21 cellular contexts compared by ENCODE assay signal in the genomic region with DNA sequence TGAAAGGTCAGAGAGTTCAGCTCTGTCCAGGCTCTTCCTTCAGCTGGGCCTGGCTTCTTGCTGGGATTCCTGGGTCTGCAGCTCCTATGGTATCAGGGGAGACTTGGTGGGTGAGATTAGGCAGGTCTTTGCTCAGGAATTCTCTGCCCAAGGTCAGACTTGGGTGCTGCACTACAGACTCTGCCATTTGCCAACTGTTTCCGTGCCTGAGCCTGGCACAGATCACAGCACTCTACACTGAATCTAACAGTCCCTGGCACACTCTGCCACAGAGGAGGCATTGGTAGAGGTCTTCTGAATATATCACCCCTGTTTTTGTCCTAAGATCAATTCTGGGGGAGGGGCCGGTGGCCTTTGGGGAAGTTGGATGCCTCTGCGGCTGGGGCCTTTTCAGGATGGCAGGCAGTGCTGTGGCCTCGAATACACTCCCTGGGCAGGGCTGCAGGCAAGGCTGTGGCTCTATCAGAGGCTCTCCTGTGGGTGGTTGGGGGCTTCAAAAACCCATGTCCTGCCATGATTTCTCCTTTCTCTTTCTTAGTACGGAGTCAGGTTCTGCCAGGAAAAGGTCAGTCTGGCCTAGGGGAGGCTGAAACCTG.
DNase-seq lines count a peak whose midpoint lies in the region; ATAC-seq and TF ChIP-seq lines count a peak whose summit lies in the region.
"Had no signal": no experiment of that assay in that cellular context is flagged by ENCODE, and none has a peak within 500 bp of the region (broad histone marks: within the 10 kb centered on the region; RNA-seq: fewer than 3 reads in every experiment).

No MANE protein-coding gene starts in this region.

- H3K9me3 Mint-ChIP-seq in mesothelial cell of epicardium, result no peaks in the 10 kb centered on the region
- no peaks in the 10 kb centered on the region for H3K9me3 Mint-ChIP-seq in progenitor cell of endocrine pancreas (ENCODE audit: low read depth)

- H3K36me3 Mint-ChIP-seq in mesothelial cell of epicardium (peaks cover 20% of the 10 kb centered on the region), progenitor cell of endocrine pancreas (ENCODE audit: insufficient read depth) (peaks cover 13% of the 10 kb centered on the region)
- H3K36me3 Mint-ChIP-seq: CD8-positive, alpha-beta memory T cell had no signal

- H3K79me2 ChIP-seq in PC-3 (ENCODE audit: low read length), result no peaks in the 10 kb centered on the region

- H4K20me1 ChIP-seq in PC-3 (ENCODE audit: low read length), result no peaks in the 10 kb centered on the region

- H3F3A ChIP-seq in PC-3 (ENCODE audit: low read length, unreplicated experiment), result peaks cover 8% of the 10 kb centered on the region

- peak overlapping the region; percentile 17; the same call in 1 of the 2 replicates for H3K4me2 ChIP-seq in PC-3 (ENCODE audit: low read length)

- no peak overlapping the region for H3K4me3 Mint-ChIP-seq in mesothelial cell of epicardium
- H3K4me3 Mint-ChIP-seq in progenitor cell of endocrine pancreas (ENCODE audit: low read depth), result no peak overlapping the region
- H3K4me3 Mint-ChIP-seq: CD8-positive, alpha-beta memory T cell had no signal

- intact Hi-C loops in Right ventricle myocardium superior (cut with DNase I) (no loop called here), left cardiac atrium (cut with DNase I) (no loop called here), PC-3 (cut with micrococcal nuclease) (loop anchor here (1.0 kb wide), 1 partner anchor 26 kb away; no protein-coding TSS in a partner anchor)

- ATAC-seq in Right ventricle myocardium superior (ENCODE audit: poor library complexity) (peak; percentile 91), left cardiac atrium (no peak), PC-3 (no peak), HG03439 (IDR thresholded peaks at IDR 0.05; ENCODE audit: unreplicated experiment) (no peak), HG03442 (IDR thresholded peaks at IDR 0.05; ENCODE audit: unreplicated experiment) (no peak)

- peak; percentile 41 for DNase-seq in Right ventricle myocardium superior
- no peak for DNase-seq in left cardiac atrium
- no peak for DNase-seq in PC-3
- no peak for DNase-seq in mesothelial cell of epicardium (ENCODE audit: low spot score in 2 of 2, unreplicated experiment in 2 of 2)
- no peak for DNase-seq in progenitor cell of endocrine pancreas (ENCODE audit: low spot score, unreplicated experiment)
- no peak for DNase-seq in WERI-Rb-1
- DNase-seq: AML-193; Calu3; CD8-positive, alpha-beta memory T cell; DMS153; GDM1; GOT3; IMR-90; NCI-H1105; NCI-H1694; NCI-H2081 treated with DMSO at 0.1 percent for 48 hours; NCI-H2171 treated with DMSO at 0.1 percent for 48 hours; NCI-H524 treated with DMSO at 0.1 percent for 48 hours; SIG-M5 had no signal

- H3K27ac Mint-ChIP-seq in mesothelial cell of epicardium (peak overlapping the region; percentile 18), progenitor cell of endocrine pancreas (peak overlapping the region; percentile 54)
- H3K27ac Mint-ChIP-seq: CD8-positive, alpha-beta memory T cell had no signal

- H3K36me3 ChIP-seq in PC-3 (ENCODE audit: low read depth, low read length) (no peaks in the 10 kb centered on the region; the same call in 1 of the 2 replicates), WERI-Rb-1 (no peaks in the 10 kb centered on the region)

- H3K9me2 ChIP-seq in PC-3 (replicated peaks; ENCODE audit: low read length), result no peaks in the 10 kb centered on the region

- no peak overlapping the region for H2AFZ ChIP-seq in PC-3 (ENCODE audit: low read length)

- peaks cover 56% of the 10 kb centered on the region for H3K4me1 ChIP-seq in PC-3 (ENCODE audit: insufficient read depth, low read length)

- H3K27ac ChIP-seq in PC-3 (ENCODE audit: low read length), result 0 out of 2 replicates have a peak overlapping the region, but pooled peaks have one; percentile 11
- no peak overlapping the region for H3K27ac ChIP-seq in WERI-Rb-1

- no peaks in the 10 kb centered on the region for H3K27me3 Mint-ChIP-seq in mesothelial cell of epicardium (ENCODE audit: low read depth)
- H3K27me3 Mint-ChIP-seq in progenitor cell of endocrine pancreas, result no peaks in the 10 kb centered on the region

- TF ChIP-seq CTCF in PC-3 (conservative IDR thresholded peaks at IDR 0.05; ENCODE audit: low read depth, low read length) (no peak), mesothelial cell of epicardium (IDR thresholded peaks at IDR 0.05; ENCODE audit: unreplicated experiment) (no peak), progenitor cell of endocrine pancreas (IDR thresholded peaks at IDR 0.05; ENCODE audit: unreplicated experiment) (no peak), WERI-Rb-1 (IDR thresholded peaks at IDR 0.05; ENCODE audit: low read depth, low read length) (no peak)

- H3K4me1 Mint-ChIP-seq in mesothelial cell of epicardium (peaks cover 26% of the 10 kb centered on the region), progenitor cell of endocrine pancreas (ENCODE audit: low read depth) (peaks cover 12% of the 10 kb centered on the region)
- H3K4me1 Mint-ChIP-seq: CD8-positive, alpha-beta memory T cell had no signal

- H3K4me3 ChIP-seq in PC-3 (ENCODE audit: low read length) (no peak overlapping the region), WERI-Rb-1 (ENCODE audit: low read depth, low read length) (no peak overlapping the region)

- POLR2A ChIA-PET in PC-3 (lab: Charles Lee; ENCODE audit: unreplicated experiment), result no interaction called here

- CTCF ChIA-PET in PC-3 (lab: Charles Lee), result interaction anchor here (0.8 kb wide), 1 partner anchor 25 kb away, joined by 3 read pairs; no protein-coding TSS in a partner anchor

- no TSS peak for BruUV-seq in PC-3 (replicated peaks; lab: Mats Ljungman, UMichigan)

- H3K9me3 ChIP-seq in PC-3 (ENCODE audit: low read length) (no peaks in the 10 kb centered on the region), WERI-Rb-1 (ENCODE audit: severe bottlenecking) (no peaks in the 10 kb centered on the region)

- H3K27me3 ChIP-seq in PC-3 (ENCODE audit: low read length) (no peaks in the 10 kb centered on the region), WERI-Rb-1 (ENCODE audit: insufficient read depth, low read depth, severe bottlenecking) (peaks cover 30% of the 10 kb centered on the region)

- no peak overlapping the region for H3K9ac ChIP-seq in PC-3 (ENCODE audit: low read length)
